2 cellular contexts compared by ENCODE assay signal in the genomic region with DNA sequence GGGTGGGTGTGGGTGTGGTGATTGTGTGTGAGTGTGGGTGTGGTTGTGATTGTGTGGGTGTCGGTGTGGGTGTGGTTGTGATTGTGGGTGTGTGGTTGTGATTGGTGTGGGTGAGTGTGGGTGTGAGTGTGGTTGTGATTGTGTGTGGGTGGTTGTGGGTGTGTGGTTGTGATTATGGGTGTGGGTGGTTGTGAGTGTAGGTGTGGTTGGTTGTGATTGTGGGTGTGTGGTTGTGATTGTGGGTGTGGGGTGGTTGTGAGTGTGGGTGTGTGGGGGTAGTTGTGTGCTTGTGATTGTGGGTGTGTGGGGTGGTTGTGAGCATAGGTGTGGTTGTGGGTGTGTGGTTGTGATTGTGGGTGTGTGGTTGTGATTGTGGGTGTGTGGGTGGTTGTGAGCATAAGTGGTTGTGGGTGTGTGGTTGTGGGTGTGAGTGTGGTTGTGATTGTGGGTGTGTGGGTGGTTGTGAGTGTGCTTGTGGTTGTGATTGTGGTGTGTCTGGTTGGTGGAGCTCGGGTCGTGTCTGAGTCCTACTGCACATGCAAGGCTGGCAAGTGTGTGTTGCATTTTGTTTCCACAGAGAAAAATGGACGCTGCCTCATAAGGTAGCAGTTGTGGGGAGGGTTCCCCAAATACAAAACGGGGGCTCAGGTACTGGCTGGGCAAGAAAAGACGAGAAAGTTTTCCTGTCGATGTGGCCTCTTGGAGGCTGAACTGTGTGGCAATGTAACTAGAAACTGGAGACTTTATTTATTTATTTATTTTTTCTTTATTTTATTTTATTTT.
TF ChIP-seq lines count a peak whose summit lies in the region.

No MANE protein-coding gene starts in this region.

TF ChIP-seq in SK-N-SH, 30 proteins besides CTCF, POLR2A, EP300 and RAD21 (continued from another document):
- TF ChIP-seq, protein P1, sequence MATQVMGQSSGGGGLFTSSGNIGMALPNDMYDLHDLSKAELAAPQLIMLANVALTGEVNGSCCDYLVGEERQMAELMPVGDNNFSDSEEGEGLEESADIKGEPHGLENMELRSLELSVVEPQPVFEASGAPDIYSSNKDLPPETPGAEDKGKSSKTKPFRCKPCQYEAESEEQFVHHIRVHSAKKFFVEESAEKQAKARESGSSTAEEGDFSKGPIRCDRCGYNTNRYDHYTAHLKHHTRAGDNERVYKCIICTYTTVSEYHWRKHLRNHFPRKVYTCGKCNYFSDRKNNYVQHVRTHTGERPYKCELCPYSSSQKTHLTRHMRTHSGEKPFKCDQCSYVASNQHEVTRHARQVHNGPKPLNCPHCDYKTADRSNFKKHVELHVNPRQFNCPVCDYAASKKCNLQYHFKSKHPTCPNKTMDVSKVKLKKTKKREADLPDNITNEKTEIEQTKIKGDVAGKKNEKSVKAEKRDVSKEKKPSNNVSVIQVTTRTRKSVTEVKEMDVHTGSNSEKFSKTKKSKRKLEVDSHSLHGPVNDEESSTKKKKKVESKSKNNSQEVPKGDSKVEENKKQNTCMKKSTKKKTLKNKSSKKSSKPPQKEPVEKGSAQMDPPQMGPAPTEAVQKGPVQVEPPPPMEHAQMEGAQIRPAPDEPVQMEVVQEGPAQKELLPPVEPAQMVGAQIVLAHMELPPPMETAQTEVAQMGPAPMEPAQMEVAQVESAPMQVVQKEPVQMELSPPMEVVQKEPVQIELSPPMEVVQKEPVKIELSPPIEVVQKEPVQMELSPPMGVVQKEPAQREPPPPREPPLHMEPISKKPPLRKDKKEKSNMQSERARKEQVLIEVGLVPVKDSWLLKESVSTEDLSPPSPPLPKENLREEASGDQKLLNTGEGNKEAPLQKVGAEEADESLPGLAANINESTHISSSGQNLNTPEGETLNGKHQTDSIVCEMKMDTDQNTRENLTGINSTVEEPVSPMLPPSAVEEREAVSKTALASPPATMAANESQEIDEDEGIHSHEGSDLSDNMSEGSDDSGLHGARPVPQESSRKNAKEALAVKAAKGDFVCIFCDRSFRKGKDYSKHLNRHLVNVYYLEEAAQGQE (IDR thresholded peaks at IDR 0.05; ENCODE audit: low read depth, low read length) = no peak
- TF ChIP-seq NFIC (IDR thresholded peaks at IDR 0.05; ENCODE audit: borderline replicate concordance) (no peak), MEF2A (IDR thresholded peaks at IDR 0.05; ENCODE audit: borderline replicate concordance, low read depth) (no peak), GABPA (IDR thresholded peaks at IDR 0.05; ENCODE audit: low read depth) (no peak)

TF ChIP-seq in SK-N-SH treated with all-trans-retinoic acid at 6 μM for 48 hours, 23 proteins besides CTCF, POLR2A, EP300 and RAD21 (continued from another document):
- TF ChIP-seq, protein P2, sequence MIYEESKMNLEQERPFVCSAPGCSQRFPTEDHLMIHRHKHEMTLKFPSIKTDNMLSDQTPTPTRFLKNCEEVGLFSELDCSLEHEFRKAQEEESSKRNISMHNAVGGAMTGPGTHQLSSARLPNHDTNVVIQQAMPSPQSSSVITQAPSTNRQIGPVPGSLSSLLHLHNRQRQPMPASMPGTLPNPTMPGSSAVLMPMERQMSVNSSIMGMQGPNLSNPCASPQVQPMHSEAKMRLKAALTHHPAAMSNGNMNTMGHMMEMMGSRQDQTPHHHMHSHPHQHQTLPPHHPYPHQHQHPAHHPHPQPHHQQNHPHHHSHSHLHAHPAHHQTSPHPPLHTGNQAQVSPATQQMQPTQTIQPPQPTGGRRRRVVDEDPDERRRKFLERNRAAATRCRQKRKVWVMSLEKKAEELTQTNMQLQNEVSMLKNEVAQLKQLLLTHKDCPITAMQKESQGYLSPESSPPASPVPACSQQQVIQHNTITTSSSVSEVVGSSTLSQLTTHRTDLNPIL (CRISPR knock-in tag; IDR thresholded peaks at IDR 0.05; ENCODE audit: low read depth) = no peak
- TF ChIP-seq, protein P3, sequence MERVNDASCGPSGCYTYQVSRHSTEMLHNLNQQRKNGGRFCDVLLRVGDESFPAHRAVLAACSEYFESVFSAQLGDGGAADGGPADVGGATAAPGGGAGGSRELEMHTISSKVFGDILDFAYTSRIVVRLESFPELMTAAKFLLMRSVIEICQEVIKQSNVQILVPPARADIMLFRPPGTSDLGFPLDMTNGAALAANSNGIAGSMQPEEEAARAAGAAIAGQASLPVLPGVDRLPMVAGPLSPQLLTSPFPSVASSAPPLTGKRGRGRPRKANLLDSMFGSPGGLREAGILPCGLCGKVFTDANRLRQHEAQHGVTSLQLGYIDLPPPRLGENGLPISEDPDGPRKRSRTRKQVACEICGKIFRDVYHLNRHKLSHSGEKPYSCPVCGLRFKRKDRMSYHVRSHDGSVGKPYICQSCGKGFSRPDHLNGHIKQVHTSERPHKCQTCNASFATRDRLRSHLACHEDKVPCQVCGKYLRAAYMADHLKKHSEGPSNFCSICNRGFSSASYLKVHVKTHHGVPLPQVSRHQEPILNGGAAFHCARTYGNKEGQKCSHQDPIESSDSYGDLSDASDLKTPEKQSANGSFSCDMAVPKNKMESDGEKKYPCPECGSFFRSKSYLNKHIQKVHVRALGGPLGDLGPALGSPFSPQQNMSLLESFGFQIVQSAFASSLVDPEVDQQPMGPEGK (CRISPR knock-in tag; IDR thresholded peaks at IDR 0.05; ENCODE audit: borderline replicate concordance) = no peak
- TF ChIP-seq ZFP3 (CRISPR knock-in tag; IDR thresholded peaks at IDR 0.05) = no peak
- TF ChIP-seq TCF4 (CRISPR knock-in tag; IDR thresholded peaks at IDR 0.05; ENCODE audit: borderline replicate concordance) = no peak
- no peak for TF ChIP-seq CSDC2 (CRISPR knock-in tag; IDR thresholded peaks at IDR 0.05)
- TF ChIP-seq, protein P4, sequence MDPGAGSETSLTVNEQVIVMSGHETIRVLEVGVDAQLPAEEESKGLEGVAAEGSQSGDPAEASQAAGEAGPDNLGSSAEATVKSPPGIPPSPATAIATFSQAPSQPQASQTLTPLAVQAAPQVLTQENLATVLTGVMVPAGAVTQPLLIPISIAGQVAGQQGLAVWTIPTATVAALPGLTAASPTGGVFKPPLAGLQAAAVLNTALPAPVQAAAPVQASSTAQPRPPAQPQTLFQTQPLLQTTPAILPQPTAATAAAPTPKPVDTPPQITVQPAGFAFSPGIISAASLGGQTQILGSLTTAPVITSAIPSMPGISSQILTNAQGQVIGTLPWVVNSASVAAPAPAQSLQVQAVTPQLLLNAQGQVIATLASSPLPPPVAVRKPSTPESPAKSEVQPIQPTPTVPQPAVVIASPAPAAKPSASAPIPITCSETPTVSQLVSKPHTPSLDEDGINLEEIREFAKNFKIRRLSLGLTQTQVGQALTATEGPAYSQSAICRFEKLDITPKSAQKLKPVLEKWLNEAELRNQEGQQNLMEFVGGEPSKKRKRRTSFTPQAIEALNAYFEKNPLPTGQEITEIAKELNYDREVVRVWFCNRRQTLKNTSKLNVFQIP (CRISPR knock-in tag; IDR thresholded peaks at IDR 0.05; ENCODE audit: borderline replicate concordance, low read depth) = no peak
- TF ChIP-seq ARNTL (CRISPR knock-in tag; IDR thresholded peaks at IDR 0.05; ENCODE audit: borderline replicate concordance, low read depth) = no peak
- TF ChIP-seq ESRRG (CRISPR knock-in tag; IDR thresholded peaks at IDR 0.05) = no peak
- TF ChIP-seq RARB (CRISPR knock-in tag; IDR thresholded peaks at IDR 0.05) = no peak
- TF ChIP-seq ZNF70 (CRISPR knock-in tag; IDR thresholded peaks at IDR 0.05) = no peak
- no peak for TF ChIP-seq ZNF8 (CRISPR knock-in tag; IDR thresholded peaks at IDR 0.05)
- TF ChIP-seq ZNF565 (CRISPR knock-in tag; conservative IDR thresholded peaks at IDR 0.05; ENCODE audit: low read depth) = no peak
- TF ChIP-seq TOX (CRISPR knock-in tag; IDR thresholded peaks at IDR 0.05; ENCODE audit: borderline replicate concordance) = no peak
